8 cellular contexts compared by ENCODE assay signal in the genomic region with DNA sequence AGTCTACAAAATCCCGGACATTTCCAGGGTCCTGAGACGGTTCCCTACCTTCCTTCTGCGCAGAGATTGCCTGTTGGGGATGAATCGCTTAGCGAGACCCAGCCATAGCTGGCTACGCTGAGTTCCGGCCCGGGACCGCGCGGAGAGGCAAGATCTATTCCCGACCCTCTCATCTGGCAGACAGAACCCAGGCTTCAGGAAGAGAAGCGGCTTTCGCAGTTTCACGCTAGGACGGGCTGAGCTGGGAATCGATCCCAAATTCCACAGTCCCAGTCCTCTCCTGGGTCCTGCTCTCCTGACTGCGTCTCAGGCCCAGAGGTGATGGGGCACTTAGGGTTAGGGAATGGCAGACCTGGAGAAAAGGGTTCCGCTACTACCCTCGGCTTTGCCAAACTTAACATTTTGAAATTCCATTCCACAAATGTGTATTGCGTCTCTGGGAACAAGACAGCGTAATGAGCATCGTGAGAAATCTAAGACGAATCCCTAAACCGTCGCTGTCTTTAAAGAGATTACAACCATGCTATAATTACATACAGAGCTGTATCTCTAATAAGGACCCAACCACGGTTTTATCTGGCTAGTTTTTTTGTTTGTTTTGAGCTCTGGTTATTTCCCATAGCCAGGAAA. TPM values are rescaled to one million over a fixed set of nuclear protein-coding genes. Genes with fewer than 3 reads are reported as not detected.
DNase-seq lines count a peak whose midpoint lies in the region; ATAC-seq, FAIRE-seq and TF ChIP-seq lines count a peak whose summit lies in the region.

No MANE protein-coding gene starts in this region.

- BruUV-seq in endothelial cell of umbilical vein (replicated peaks; lab: Mats Ljungman, UMichigan) = TSS peak; percentile 56

- H3K79me2 ChIP-seq in endothelial cell of umbilical vein (ENCODE audit: control insufficient read depth, insufficient read depth, low read length) = peaks cover 44% of the 10 kb centered on the region

- POLR2A ChIA-PET in endothelial cell of umbilical vein (lab: Charles Lee) = no interaction called here

- no peak for TF ChIP-seq POLR2A in endothelial cell of umbilical vein (IDR thresholded peaks at IDR 0.05; ENCODE audit: low read depth, low read length)
- TF ChIP-seq POLR2A in vagina (IDR thresholded peaks at IDR 0.05) = no peak

- H2AFZ ChIP-seq in endothelial cell of umbilical vein (ENCODE audit: low read depth, low read length) = peak overlapping the region; percentile 91

- dilution Hi-C loops in endothelial cell of umbilical vein (cut with MboI; ENCODE audit: extremely low pct_ligation_motif_present, low sequenced_read_pairs) = no loop called here

- no peaks in the 10 kb centered on the region for H3K9me3 ChIP-seq in endothelial cell of umbilical vein (replicated peaks; ENCODE audit: control insufficient read depth, insufficient read depth, low read length)
- no peaks in the 10 kb centered on the region for H3K9me3 ChIP-seq in mucosa of rectum (ENCODE audit: control insufficient read depth in 2 of 2, low read length in 2 of 2)
- no peaks in the 10 kb centered on the region for H3K9me3 ChIP-seq in vagina

- CTCF ChIA-PET in endothelial cell of umbilical vein (lab: Charles Lee) = interaction anchor here (0.9 to 2.3 kb wide), 5 partner anchors 11 to 362 kb away, joined by 3 to 7 read pairs (median 4); a partner anchor contains a TSS

- H3K4me3 ChIP-seq in endothelial cell of umbilical vein (replicated peaks in 1 of 3; ENCODE audit: insufficient read depth in 1 of 3, low read depth in 1 of 3, low read length in 3 of 3) (peak overlapping the region; percentile 77 to 100 (median 79)), mucosa of rectum (ENCODE audit: low read length in 2 of 2) (peak overlapping the region; percentile 81 to 84), vagina (peak overlapping the region; percentile 57 to 61)

- H3K9me1 ChIP-seq in endothelial cell of umbilical vein (replicated peaks; ENCODE audit: control insufficient read depth, extremely low read depth, insufficient read depth, low read length) = no peaks in the 10 kb centered on the region

- H3K36me3 ChIP-seq in endothelial cell of umbilical vein (ENCODE audit: control insufficient read depth in 2 of 2, extremely low read depth in 1 of 2, insufficient read depth in 2 of 2, low read length in 2 of 2) (peaks cover 4% of the 10 kb centered on the region in 2 experiments), mucosa of rectum (ENCODE audit: control insufficient read depth in 2 of 2, insufficient read depth in 2 of 2, low read length in 2 of 2) (peaks cover 4 to 12% of the 10 kb centered on the region in 2 donors), vagina (peaks cover 0 to 20% of the 10 kb centered on the region in 2 donors)

- TF ChIP-seq CTCF in endothelial cell of umbilical vein (IDR thresholded peaks at IDR 0.05; ENCODE audit: extremely low read depth in 1 of 2, insufficient read depth in 1 of 2, low read depth in 1 of 2, low read length in 2 of 2) (no peak), vagina (IDR thresholded peaks at IDR 0.05) (no peak)

- FAIRE-seq in endothelial cell of umbilical vein (lab: Jason Lieb, UNC) = peak; percentile 53

- no peaks in the 10 kb centered on the region for H3K27me3 ChIP-seq in endothelial cell of umbilical vein (ENCODE audit: control insufficient read depth in 2 of 2, insufficient read depth in 2 of 2, low read length in 2 of 2)
- peaks cover 0 to 6% of the 10 kb centered on the region in 2 donors for H3K27me3 ChIP-seq in mucosa of rectum (ENCODE audit: control insufficient read depth in 2 of 2, insufficient read depth in 2 of 2, low read length in 2 of 2)
- H3K27me3 ChIP-seq in vagina = no peaks in the 10 kb centered on the region

- H3K9ac ChIP-seq in endothelial cell of umbilical vein (replicated peaks; ENCODE audit: extremely low read depth, insufficient read depth, low read length) (peak overlapping the region; percentile 65), mucosa of rectum (ENCODE audit: low read depth in 1 of 2, low read length in 2 of 2) (peak overlapping the region; percentile 54 to 84)

- intact Hi-C loops in endothelial cell of umbilical vein (cut with micrococcal nuclease) (loop anchor here (1.0 to 10.0 kb wide), 5 partner anchors 11 to 473 kb away; a partner anchor contains a TSS), vagina (cut with DNase I) (no loop called here)

- H3K27ac ChIP-seq in endothelial cell of umbilical vein (ENCODE audit: insufficient read depth, low read depth, low read length) (peak overlapping the region; percentile 30), mucosa of rectum (ENCODE audit: low read depth in 2 of 2, low read length in 2 of 2) (peak overlapping the region; percentile 66 to 71), vagina (peak overlapping the region; percentile 55)

- peak overlapping the region; percentile 99 for H3K4me2 ChIP-seq in endothelial cell of umbilical vein (ENCODE audit: insufficient read depth, low read length)

- DNase-seq in AG20443 (ENCODE audit: low spot score) = peak; percentile 40
- DNase-seq in NCI-H82 treated with DMSO at 0.1 percent for 48 hours (lab: John Stamatoyannopoulos, UW; ENCODE audit: unreplicated experiment) = peak; percentile 19
- peak; percentile 41 for DNase-seq in endothelial cell of umbilical vein (ENCODE audit: low read depth, low spot score)
- no peak for DNase-seq in vagina (ENCODE audit: extremely low spot score in 2 of 2)
- no peak for DNase-seq in SW 1271 (lab: John Stamatoyannopoulos, UW)
- DNase-seq in NCI-H2081 (lab: John Stamatoyannopoulos, UW) = no peak

- H4K20me1 ChIP-seq in endothelial cell of umbilical vein (replicated peaks; ENCODE audit: control insufficient read depth, extremely low read depth, insufficient read depth, low read length) = no peaks in the 10 kb centered on the region

- H3K4me1 ChIP-seq in endothelial cell of umbilical vein (ENCODE audit: control insufficient read depth, extremely low read depth, insufficient read depth, low read length) (peaks cover 34% of the 10 kb centered on the region), mucosa of rectum (ENCODE audit: control insufficient read depth in 2 of 2, insufficient read depth in 2 of 2, low read length in 2 of 2) (peaks cover 34 to 50% of the 10 kb centered on the region in 2 donors), vagina (peaks cover 45% of the 10 kb centered on the region)

- ATAC-seq in HG03097 (IDR thresholded peaks at IDR 0.05; ENCODE audit: low FRiP score, unreplicated experiment) = no peak

TF ChIP-seq in endothelial cell of umbilical vein, 7 proteins besides CTCF, POLR2A, EP300 and RAD21:
- TF ChIP-seq, protein P1, sequence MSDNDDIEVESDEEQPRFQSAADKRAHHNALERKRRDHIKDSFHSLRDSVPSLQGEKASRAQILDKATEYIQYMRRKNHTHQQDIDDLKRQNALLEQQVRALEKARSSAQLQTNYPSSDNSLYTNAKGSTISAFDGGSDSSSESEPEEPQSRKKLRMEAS (IDR thresholded peaks at IDR 0.05; ENCODE audit: insufficient read depth, insufficient read length) = no peak
- TF ChIP-seq GATA2 (IDR thresholded peaks at IDR 0.05; ENCODE audit: insufficient read depth, insufficient read length, low read depth, low read length) = no peak
TF ChIP-seq in endothelial cell of umbilical vein: peak in this region for 0.

RNA-seq across cellular contexts. Expression of a gene that starts 2.8 kb away (rescaled TPM):
- 16.1 and 22.9 TPM in 2 replicates for total RNA-seq in endothelial cell of umbilical vein
- polyA plus RNA-seq in endothelial cell of umbilical vein = 9.2 and 10.2 TPM in 2 replicates
- 6.0 and 6.1 TPM in 2 replicates for polyA plus RNA-seq in endothelial cell of umbilical vein (2011; cell fraction: cytosol; rRNA removed)
- polyA plus RNA-seq in endothelial cell of umbilical vein (2011; cell fraction: nucleus; rRNA removed) = 28.2 and 30.9 TPM in 2 replicates
- polyA plus RNA-seq in endothelial cell of umbilical vein (2012) = 8.0 and 12.5 TPM in 2 replicates
- polyA minus RNA-seq in endothelial cell of umbilical vein = 16.0 and 18.8 TPM in 2 replicates
- polyA minus RNA-seq in endothelial cell of umbilical vein (2011; cell fraction: cytosol; rRNA and poly(A)+ RNA removed) = 3.3 TPM
- 21.5 and 22.6 TPM in 2 replicates for polyA minus RNA-seq in endothelial cell of umbilical vein (2011; cell fraction: nucleus; rRNA and poly(A)+ RNA removed)
- total RNA-seq in vagina = 15.2 TPM

RNA-seq across cellular contexts. Expression of a gene that starts 10.8 kb away (rescaled TPM):
- total RNA-seq in endothelial cell of umbilical vein = 59.6 and 61.8 TPM in 2 replicates
- polyA plus RNA-seq in endothelial cell of umbilical vein = 61.2 and 62.3 TPM in 2 replicates
- polyA plus RNA-seq in endothelial cell of umbilical vein (2011; cell fraction: cytosol; rRNA removed) = 71.1 and 77.7 TPM in 2 replicates
- 105 and 123 TPM in 2 replicates for polyA plus RNA-seq in endothelial cell of umbilical vein (2011; cell fraction: nucleus; rRNA removed)
- polyA plus RNA-seq in endothelial cell of umbilical vein (2012) = 39.2 and 49.9 TPM in 2 replicates
- 163 and 174 TPM in 2 replicates for polyA minus RNA-seq in endothelial cell of umbilical vein
- polyA minus RNA-seq in endothelial cell of umbilical vein (2011; cell fraction: cytosol; rRNA and poly(A)+ RNA removed) = 87.2 TPM
- 39.6 and 72.8 TPM in 2 replicates for polyA minus RNA-seq in endothelial cell of umbilical vein (2011; cell fraction: nucleus; rRNA and poly(A)+ RNA removed)
- 58.4 TPM for total RNA-seq in vagina

Comparison
In these comparisons a context has a peak if more than half of its experiments do, and no peak if none do; other contexts are left out.
1. DNase-seq: peak in AG20443 (single experiment), NCI-H82 treated with DMSO at 0.1 percent for 48 hours (single experiment) and endothelial cell of umbilical vein (single experiment); none in vagina (0 of 2), SW 1271 (0 of 2) and NCI-H2081 (0 of 2).
2. Peak in every context shown above with its lines, with median percentiles within 50 percentile points of each other: H3K27ac ChIP-seq and H3K4me3 ChIP-seq.